Comparison of ENCODE assay signal across 12 cellular contexts in the genomic region with DNA sequence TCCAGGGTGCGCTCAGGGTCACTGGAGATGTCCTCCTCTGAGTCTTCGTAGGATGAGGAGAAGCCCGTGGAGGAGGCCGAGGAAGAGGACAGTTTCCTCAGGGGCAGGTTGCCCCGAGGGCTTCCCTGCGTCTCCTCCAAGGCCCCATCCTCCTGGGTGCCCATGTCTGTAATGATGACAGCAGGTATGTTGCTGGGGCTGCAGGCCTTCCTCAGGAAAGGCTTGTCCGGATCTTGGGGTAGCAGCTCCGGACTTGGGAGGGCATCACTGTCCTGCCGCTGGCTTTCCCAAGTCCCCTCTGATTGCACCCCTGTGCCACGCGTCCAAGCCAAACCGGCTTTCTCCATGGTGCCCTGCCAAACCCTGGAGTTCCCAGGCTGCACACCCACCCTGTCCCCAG. TPM values are rescaled to one million over a fixed set of nuclear protein-coding genes. Genes with fewer than 3 reads are reported as not detected.
DNase-seq lines count a peak whose midpoint lies in the region; ATAC-seq and TF ChIP-seq lines count a peak whose summit lies in the region.
"Had no signal": no experiment of that assay in that cellular context is flagged by ENCODE, and none has a peak within 500 bp of the region (broad histone marks: within the 10 kb centered on the region; RNA-seq: fewer than 3 reads in every experiment).

No MANE protein-coding gene starts in this region.

- WGBS in H9 (ENCODE audit: extremely low coverage, insufficient read length, low lambda C conversion rate): no CpG with 5 or more reads among the region's 12 CpGs

- peak overlapping the region; percentile 59 to 93 (median 90) for H3K4me3 ChIP-seq in subcutaneous abdominal adipose tissue (ENCODE audit: low read depth in 1 of 5, low read length in 5 of 5)

- no peak overlapping the region for H4K5ac ChIP-seq in H9 (ENCODE audit: insufficient read length, low read depth, low read length)

- no peak for ATAC-seq in GM18868 (IDR thresholded peaks at IDR 0.05; ENCODE audit: unreplicated experiment)
- ATAC-seq: SK-N-SH treated with all-trans-retinoic acid at 6 μM for 48 hours had no signal

- H3K9me3 Mint-ChIP-seq in T-helper 2 cell treated with Interferon-gamma antibody and Interleukin-4, amounts not matched to agents 5 μg/mL and 100 μg/mL, for 36 hours: no peaks in the 10 kb centered on the region
- no peaks in the 10 kb centered on the region for H3K9me3 Mint-ChIP-seq in activated T-helper 2 cell treated with anti-CD3 and anti-CD28 coated beads, Interferon-gamma antibody, Interleukin-2, Interleukin-4, amounts not matched to agents 10 μg/mL and 5 μg/mL and 100 μg/mL, durations not matched to agents 14 hours and 24 hours and 36 hours
- H3K9me3 Mint-ChIP-seq in H9: no peaks in the 10 kb centered on the region; a peak in 1 of 5 replicates

- intact Hi-C loops in activated T-helper 2 cell treated with anti-CD3 and anti-CD28 coated beads, Interferon-gamma antibody, Interleukin-2, Interleukin-4, amounts not matched to agents 10 μg/mL and 5 μg/mL and 100 μg/mL, durations not matched to agents 14 hours and 24 hours and 36 hours (cut with micrococcal nuclease): loop anchor here (1.0 to 5.0 kb wide), 3 partner anchors 11 to 147 kb away; no protein-coding TSS in a partner anchor

- H2BK20ac ChIP-seq in H9 (ENCODE audit: low read depth, low read length, poor library complexity, severe bottlenecking): no peak overlapping the region

- no peaks in the 10 kb centered on the region for H3K27me3 ChIP-seq in layer of hippocampus (ENCODE audit: control insufficient read depth, insufficient read depth, low read length)
- no peaks in the 10 kb centered on the region for H3K27me3 ChIP-seq in subcutaneous abdominal adipose tissue (ENCODE audit: control insufficient read depth in 5 of 5, insufficient read depth in 4 of 5, low read length in 5 of 5)
- H3K27me3 ChIP-seq in H9 (ENCODE audit: insufficient read depth, low read length): peaks cover 11% of the 10 kb centered on the region; the same call in 1 of the 2 replicates

- H3K4me1 ChIP-seq in subcutaneous abdominal adipose tissue (ENCODE audit: control insufficient read depth in 5 of 5, insufficient read depth in 5 of 5, low read length in 5 of 5) (peaks cover 11 to 71% (median 67%) of the 10 kb centered on the region in 5 donors), H9 (ENCODE audit: insufficient read depth, low read length) (peaks cover 5% of the 10 kb centered on the region; the same call in 1 of the 2 replicates)

- no peaks in the 10 kb centered on the region for H3K79me1 ChIP-seq in H9 (ENCODE audit: insufficient read depth, low read depth, low read length, poor library complexity, severe bottlenecking)

- H4K8ac ChIP-seq in H9 (replicated peaks; ENCODE audit: insufficient read length, low read depth, low read length): no peak overlapping the region

- peak overlapping the region; percentile 96 for H3K27ac ChIP-seq in layer of hippocampus (ENCODE audit: low read depth, low read length)
- H3K27ac ChIP-seq in subcutaneous abdominal adipose tissue (ENCODE audit: low read depth, low read length): peak overlapping the region; percentile 87
- H3K27ac ChIP-seq in H9 (ENCODE audit: insufficient read length, low read depth, low read length): no peak overlapping the region

- H3K4me2 ChIP-seq in H9 (ENCODE audit: insufficient read depth, insufficient read length, low read length): no peak overlapping the region

- peaks cover 59% of the 10 kb centered on the region for H3K4me1 Mint-ChIP-seq in T-helper 2 cell treated with Interferon-gamma antibody and Interleukin-4, amounts not matched to agents 5 μg/mL and 100 μg/mL, for 36 hours (ENCODE audit: low read depth)
- peaks cover 64% of the 10 kb centered on the region for H3K4me1 Mint-ChIP-seq in activated T-helper 2 cell treated with anti-CD3 and anti-CD28 coated beads, Interferon-gamma antibody, Interleukin-2, Interleukin-4, amounts not matched to agents 10 μg/mL and 5 μg/mL and 100 μg/mL, durations not matched to agents 14 hours and 24 hours and 36 hours (ENCODE audit: low read depth)
- H3K4me1 Mint-ChIP-seq in H9: peaks cover 28 to 31% of the 10 kb centered on the region in 2 experiments

- H3K23ac ChIP-seq in H9 (ENCODE audit: insufficient read length, low read depth, low read length): no peak overlapping the region

- no peak for DNase-seq in T-helper 2 cell treated with Interferon-gamma antibody and Interleukin-4, amounts not matched to agents 5 μg/mL and 100 μg/mL, for 36 hours (ENCODE audit: low spot score)
- DNase-seq in T-helper 2 cell (no peak), GDM1 (lab: John Stamatoyannopoulos, UW) (no peak), H9 (no peak)
- no peak for DNase-seq in activated T-helper 2 cell treated with anti-CD3 and anti-CD28 coated beads, Interferon-gamma antibody, Interleukin-2, Interleukin-4, amounts not matched to agents 10 μg/mL and 5 μg/mL and 100 μg/mL, durations not matched to agents 14 hours and 24 hours and 36 hours (ENCODE audit: low spot score)
- DNase-seq: 8988T, GF-D8, NCI-H2171 treated with DMSO at 0.1 percent for 48 hours had no signal

- no peak overlapping the region for H2BK120ac ChIP-seq in H9 (ENCODE audit: low read depth, low read length, poor library complexity, severe bottlenecking)

- H3K9me3 ChIP-seq in subcutaneous abdominal adipose tissue (ENCODE audit: control insufficient read depth in 5 of 5, low read length in 5 of 5) (no peaks in the 10 kb centered on the region), H9 (ENCODE audit: control insufficient read depth, low read depth, low read length) (no peaks in the 10 kb centered on the region)

- no peak overlapping the region for H3T11ph ChIP-seq in H9 (ENCODE audit: low read length)

- peak overlapping the region; percentile 55 for H3K27ac Mint-ChIP-seq in T-helper 2 cell treated with Interferon-gamma antibody and Interleukin-4, amounts not matched to agents 5 μg/mL and 100 μg/mL, for 36 hours
- H3K27ac Mint-ChIP-seq in activated T-helper 2 cell treated with anti-CD3 and anti-CD28 coated beads, Interferon-gamma antibody, Interleukin-2, Interleukin-4, amounts not matched to agents 10 μg/mL and 5 μg/mL and 100 μg/mL, durations not matched to agents 14 hours and 24 hours and 36 hours: peak overlapping the region; percentile 19
- H3K27ac Mint-ChIP-seq in H9: no peak overlapping the region

- TF ChIP-seq CTCF in H9 (conservative IDR thresholded peaks at IDR 0.05): no peak

- no peak overlapping the region for H3K4ac ChIP-seq in H9 (ENCODE audit: low read depth, low read length)

- no peaks in the 10 kb centered on the region for H4K20me1 ChIP-seq in H9 (ENCODE audit: control insufficient read depth, insufficient read depth, insufficient read length)

- no peaks in the 10 kb centered on the region for H3K27me3 Mint-ChIP-seq in T-helper 2 cell treated with Interferon-gamma antibody and Interleukin-4, amounts not matched to agents 5 μg/mL and 100 μg/mL, for 36 hours (ENCODE audit: low read depth)
- no peaks in the 10 kb centered on the region for H3K27me3 Mint-ChIP-seq in activated T-helper 2 cell treated with anti-CD3 and anti-CD28 coated beads, Interferon-gamma antibody, Interleukin-2, Interleukin-4, amounts not matched to agents 10 μg/mL and 5 μg/mL and 100 μg/mL, durations not matched to agents 14 hours and 24 hours and 36 hours (ENCODE audit: low read depth)
- peaks cover 38% of the 10 kb centered on the region for H3K27me3 Mint-ChIP-seq in H9 (ENCODE audit: low read depth)

- H3K36me3 Mint-ChIP-seq in T-helper 2 cell treated with Interferon-gamma antibody and Interleukin-4, amounts not matched to agents 5 μg/mL and 100 μg/mL, for 36 hours (ENCODE audit: low read depth): peaks cover 54% of the 10 kb centered on the region
- H3K36me3 Mint-ChIP-seq in activated T-helper 2 cell treated with anti-CD3 and anti-CD28 coated beads, Interferon-gamma antibody, Interleukin-2, Interleukin-4, amounts not matched to agents 10 μg/mL and 5 μg/mL and 100 μg/mL, durations not matched to agents 14 hours and 24 hours and 36 hours (ENCODE audit: low read depth): peaks cover 56% of the 10 kb centered on the region
- H3K36me3 Mint-ChIP-seq in H9 (ENCODE audit: insufficient read depth in 1 of 3, low read depth in 3 of 3): peaks cover 0 to 2% (median 0%) of the 10 kb centered on the region in 3 experiments; a peak in 1 of 7 replicates

- no peak overlapping the region for H2BK15ac ChIP-seq in H9 (ENCODE audit: low read depth, low read length)

- H2BK5ac ChIP-seq in H9 (ENCODE audit: insufficient read length, low read length): no peak overlapping the region

- H4K91ac ChIP-seq in H9 (ENCODE audit: insufficient read length, low read depth, low read length): no peak overlapping the region

- H3K18ac ChIP-seq in H9 (ENCODE audit: insufficient read length, low read depth, low read length): no peak overlapping the region

- H2BK12ac ChIP-seq in H9 (ENCODE audit: insufficient read length, low read depth, low read length): no peak overlapping the region

- no peak overlapping the region for H3K14ac ChIP-seq in H9 (ENCODE audit: insufficient read depth, low read length)

- H2AK5ac ChIP-seq in H9 (ENCODE audit: insufficient read length, low read length): no peak overlapping the region

- peaks cover 25% of the 10 kb centered on the region for H3K23me2 ChIP-seq in H9 (ENCODE audit: insufficient read length, low read depth, low read length, poor library complexity, severe bottlenecking)

- H3K9ac ChIP-seq in subcutaneous abdominal adipose tissue (ENCODE audit: low read length in 5 of 5) (peak overlapping the region in 1 of 5 donors; percentile 48), H9 (ENCODE audit: extremely low read depth, insufficient read length, low read length) (no peak overlapping the region)

- H3K56ac ChIP-seq in H9 (ENCODE audit: insufficient read length, low read depth, low read length): no peak overlapping the region

- peak overlapping the region; percentile 82 for H3K4me3 Mint-ChIP-seq in T-helper 2 cell treated with Interferon-gamma antibody and Interleukin-4, amounts not matched to agents 5 μg/mL and 100 μg/mL, for 36 hours
- peak overlapping the region; percentile 93 for H3K4me3 Mint-ChIP-seq in activated T-helper 2 cell treated with anti-CD3 and anti-CD28 coated beads, Interferon-gamma antibody, Interleukin-2, Interleukin-4, amounts not matched to agents 10 μg/mL and 5 μg/mL and 100 μg/mL, durations not matched to agents 14 hours and 24 hours and 36 hours (ENCODE audit: low read depth)
- peak overlapping the region in 1 of 2 experiments; percentile 32; a peak in 1 of 5 replicates for H3K4me3 Mint-ChIP-seq in H9

- H3K79me2 ChIP-seq in H9 (ENCODE audit: insufficient read depth, low read length): no peaks in the 10 kb centered on the region

- H2AFZ ChIP-seq in H9 (ENCODE audit: low read length): no peak overlapping the region

- peaks cover 0 to 29% (median 21%) of the 10 kb centered on the region in 5 donors for H3K36me3 ChIP-seq in subcutaneous abdominal adipose tissue (ENCODE audit: control insufficient read depth in 5 of 5, insufficient read depth in 5 of 5, low read length in 5 of 5)

RNA-seq across cellular contexts. Expression of gene ITPKB, which starts 3.5 kb away (rescaled TPM):
- total RNA-seq in activated T-helper 2 cell treated with anti-CD3 and anti-CD28 coated beads, Interferon-gamma antibody, Interleukin-2, Interleukin-4, amounts not matched to agents 10 μg/mL and 5 μg/mL and 100 μg/mL, durations not matched to agents 14 hours and 24 hours and 36 hours: 27.6 and 30.0 TPM in 2 replicates
- 3.8 and 4.0 TPM in 2 replicates for total RNA-seq in H9 (2021)

Comparison
In these comparisons a context has a peak if more than half of its experiments do, and no peak if none do; other contexts are left out.
1. H3K27ac Mint-ChIP-seq: peak in T-helper 2 cell treated with Interferon-gamma antibody and Interleukin-4, amounts not matched to agents 5 μg/mL and 100 μg/mL, for 36 hours (single experiment) and activated T-helper 2 cell treated with anti-CD3 and anti-CD28 coated beads, Interferon-gamma antibody, Interleukin-2, Interleukin-4, amounts not matched to agents 10 μg/mL and 5 μg/mL and 100 μg/mL, durations not matched to agents 14 hours and 24 hours and 36 hours (single experiment); none in H9 (0 of 3).